ENCODE assay signal across 35 cellular contexts in genomic region chr3:59253523-59253922, GRCh38.
A peak's percentile ranks its signal among the peaks of the same experiment; 100 is the strongest.
DNase-seq lines count a peak whose midpoint lies in the region; ATAC-seq, FAIRE-seq and TF ChIP-seq lines count a peak whose summit lies in the region.
"Had no signal": no experiment of that assay in that cellular context is flagged by ENCODE, and none has a peak within 500 bp of the region (broad histone marks: within the 10 kb centered on the region; RNA-seq: fewer than 3 reads in every experiment).

No MANE protein-coding gene starts in this region.

- H3K27ac Mint-ChIP-seq in nephron, result peak overlapping the region in 2 of 3 experiments; percentile 11 to 45
- H3K27ac Mint-ChIP-seq in stimulated activated naive B cell treated with anti-CD40 and anti-IgM and Interleukin-4, amounts not matched to agents 10 μg/mL and 1 μg/mL and 100 μg/mL, for 72 hours, result peak overlapping the region; percentile 7
- H3K27ac Mint-ChIP-seq: B cell; CD4-positive, alpha-beta memory T cell; CD4-positive, alpha-beta T cell; CD8-positive, alpha-beta memory T cell; CD8-positive, alpha-beta T cell had no signal

- no peak overlapping the region for H3K27ac ChIP-seq in HepG2 (ENCODE audit: extremely low read length, insufficient read depth, low read length)
- H3K27ac ChIP-seq in right lobe of liver, result no peak overlapping the region
- no peak overlapping the region; the same call in 1 of the 2 replicates for H3K27ac ChIP-seq in BLaER1
- H3K27ac ChIP-seq: 22Rv1, A549, C4-2B had no signal

- H3K36me3 ChIP-seq in HepG2 (replicated peaks in 1 of 2; ENCODE audit: control insufficient read depth in 1 of 2, insufficient read depth in 2 of 2, low read length in 2 of 2) (no peaks in the 10 kb centered on the region), right lobe of liver (no peaks in the 10 kb centered on the region), BLaER1 (peaks cover 3% of the 10 kb centered on the region; the same call in 1 of the 2 replicates)
- H3K36me3 ChIP-seq: BE2C had no signal

- H3K9me3 ChIP-seq in HepG2 (ENCODE audit: low read length) (no peaks in the 10 kb centered on the region), right lobe of liver (no peaks in the 10 kb centered on the region), BLaER1 (peaks cover 31% of the 10 kb centered on the region)
- H3K9me3 ChIP-seq: A549, BE2C, Caco-2 had no signal

- H3K4me3 ChIP-seq in HepG2 (replicated peaks in 1 of 3; ENCODE audit: insufficient read depth in 1 of 3, low read depth in 2 of 3, low read length in 3 of 3) (no peak overlapping the region), right lobe of liver (no peak overlapping the region), BLaER1 (no peak overlapping the region), foreskin fibroblast (ENCODE audit: low read depth in 1 of 2, low read length in 2 of 2) (no peak overlapping the region)
- H3K4me3 ChIP-seq: A549; BLaER1 treated with 17β-estradiol and CSF1 and Interleukin-3, amounts not matched to agents 10 nM and 100 nM had no signal

- TF ChIP-seq POLR2A in HepG2 (IDR thresholded peaks at IDR 0.05; ENCODE audit: insufficient read depth in 1 of 2, low read depth in 2 of 2, low read length in 2 of 2), result no peak
- TF ChIP-seq POLR2A in right lobe of liver (IDR thresholded peaks at IDR 0.05), result no peak

- no peak for FAIRE-seq in HepG2 (lab: Jason Lieb, UNC)
- FAIRE-seq: A204.1, A549, D721Med had no signal

- H3K4me1 ChIP-seq in HepG2 (ENCODE audit: insufficient read depth, low read length) (no peaks in the 10 kb centered on the region), right lobe of liver (no peaks in the 10 kb centered on the region), BLaER1 (peaks cover 79% of the 10 kb centered on the region)
- H3K4me1 ChIP-seq: A549, BE2C, Caco-2 had no signal

- POLR2A ChIA-PET in HepG2 (lab: Yijun Ruan, JAX), result no interaction called here

- peaks cover 26% of the 10 kb centered on the region for H3K4me1 Mint-ChIP-seq in nephron
- H3K4me1 Mint-ChIP-seq in stimulated activated naive B cell treated with anti-CD40 and anti-IgM and Interleukin-4, amounts not matched to agents 10 μg/mL and 1 μg/mL and 100 μg/mL, for 72 hours, result no peaks in the 10 kb centered on the region
- H3K4me1 Mint-ChIP-seq: CD4-positive, alpha-beta memory T cell; CD4-positive, CD25-positive, alpha-beta regulatory T cell; CD8-positive, alpha-beta memory T cell had no signal

- H2AFZ ChIP-seq in HepG2 (ENCODE audit: low read length), result no peak overlapping the region

- no peaks in the 10 kb centered on the region for H3K27me3 ChIP-seq in HepG2 (ENCODE audit: control insufficient read depth in 1 of 2, insufficient read depth in 2 of 2, low read length in 2 of 2)
- no peaks in the 10 kb centered on the region for H3K27me3 ChIP-seq in right lobe of liver
- H3K27me3 ChIP-seq in BLaER1, result no peaks in the 10 kb centered on the region
- H3K27me3 ChIP-seq: BE2C; BLaER1 treated with 17β-estradiol and CSF1 and Interleukin-3, amounts not matched to agents 10 nM and 100 nM had no signal

- no peaks in the 10 kb centered on the region for H4K20me1 ChIP-seq in HepG2 (ENCODE audit: insufficient read depth, low read length)
- H4K20me1 ChIP-seq in BLaER1, result no peaks in the 10 kb centered on the region
- H4K20me1 ChIP-seq: BLaER1 treated with 17β-estradiol and CSF1 and Interleukin-3, amounts not matched to agents 10 nM and 100 nM had no signal

- no peaks in the 10 kb centered on the region for H3K27me3 Mint-ChIP-seq in nephron (ENCODE audit: low read depth)
- no peaks in the 10 kb centered on the region for H3K27me3 Mint-ChIP-seq in stimulated activated naive B cell treated with anti-CD40 and anti-IgM and Interleukin-4, amounts not matched to agents 10 μg/mL and 1 μg/mL and 100 μg/mL, for 72 hours
- H3K27me3 Mint-ChIP-seq: B cell; CD4-positive, alpha-beta memory T cell; CD4-positive, alpha-beta T cell; CD4-positive, CD25-positive, alpha-beta regulatory T cell had no signal

- no peak for TF ChIP-seq RAD21 in HepG2 (CRISPR knock-in tag; IDR thresholded peaks at IDR 0.05)

- TF ChIP-seq EP300 in HepG2 (IDR thresholded peaks at IDR 0.05; ENCODE audit: low read depth in 2 of 2, low read length in 2 of 2), result no peak
- no peak for TF ChIP-seq EP300 in HepG2 (CRISPR knock-in tag; IDR thresholded peaks at IDR 0.05; ENCODE audit: borderline replicate concordance)

- H3K79me2 ChIP-seq in HepG2 (ENCODE audit: insufficient read depth, low read length), result no peaks in the 10 kb centered on the region

- TF ChIP-seq CTCF in HepG2 (CRISPR knock-in tag; IDR thresholded peaks at IDR 0.05), result no peak
- TF ChIP-seq CTCF in right lobe of liver (IDR thresholded peaks at IDR 0.05), result no peak
- TF ChIP-seq CTCF in nephron (IDR thresholded peaks at IDR 0.05; ENCODE audit: unreplicated experiment in 3 of 3), result no peak
- no peak for TF ChIP-seq CTCF in foreskin fibroblast (IDR thresholded peaks at IDR 0.05; ENCODE audit: low read depth, low read length)

- no TSS peak for BruUV-seq in HepG2 (replicated peaks; lab: Mats Ljungman, UMichigan)

- no peaks in the 10 kb centered on the region for H3K36me3 Mint-ChIP-seq in nephron (ENCODE audit: low read depth)
- peaks cover 2 to 3% of the 10 kb centered on the region in 2 donors for H3K36me3 Mint-ChIP-seq in stimulated activated naive B cell treated with anti-CD40 and anti-IgM and Interleukin-4, amounts not matched to agents 10 μg/mL and 1 μg/mL and 100 μg/mL, for 72 hours
- H3K36me3 Mint-ChIP-seq: CD14-positive monocyte; CD4-positive, alpha-beta memory T cell; CD4-positive, CD25-positive, alpha-beta regulatory T cell; CD8-positive, alpha-beta memory T cell; CD8-positive, alpha-beta T cell had no signal

- DNase-seq in HepG2 (ENCODE audit: low spot score) (no peak), right lobe of liver (no peak), left ventricle myocardium superior (no peak), GM03348 (ENCODE audit: low spot score) (no peak), foreskin fibroblast (no peak)
- no peak for DNase-seq in stimulated activated naive B cell treated with anti-CD40 and anti-IgM and Interleukin-4, amounts not matched to agents 10 μg/mL and 1 μg/mL and 100 μg/mL, for 72 hours
- DNase-seq: 8988T; ACHN; AML-193; BE2C; Caco-2; Calu3; CD4-positive, alpha-beta memory T cell; CD4-positive, alpha-beta T cell; CD4-positive, CD25-positive, alpha-beta regulatory T cell; CD8-positive, alpha-beta memory T cell; CD8-positive, alpha-beta T cell; COR-L47; DMS 273 treated with DMSO at 0.1 percent for 48 hours; DMS153; DMS53; DMS79; DMS79 treated with DMSO at 0.1 percent for 48 hours; DND-41; EL had no signal

- no peak overlapping the region for H3K9ac ChIP-seq in HepG2 (ENCODE audit: insufficient read depth, low read depth, low read length)
- H3K9ac ChIP-seq in BLaER1, result no peak overlapping the region
- H3K9ac ChIP-seq: BLaER1 treated with 17β-estradiol and CSF1 and Interleukin-3, amounts not matched to agents 10 nM and 100 nM had no signal

- H3K4me2 ChIP-seq in HepG2 (ENCODE audit: low read depth, low read length) (no peak overlapping the region), BLaER1 (peak overlapping the region; percentile 35; the same call in 1 of the 2 replicates)
- H3K4me2 ChIP-seq: A549 had no signal

- no peaks in the 10 kb centered on the region for H3K9me3 Mint-ChIP-seq in nephron
- peaks cover 7 to 15% of the 10 kb centered on the region in 2 donors for H3K9me3 Mint-ChIP-seq in stimulated activated naive B cell treated with anti-CD40 and anti-IgM and Interleukin-4, amounts not matched to agents 10 μg/mL and 1 μg/mL and 100 μg/mL, for 72 hours
- H3K9me3 Mint-ChIP-seq: CD4-positive, alpha-beta T cell; CD8-positive, alpha-beta memory T cell; CD8-positive, alpha-beta T cell had no signal

- ATAC-seq in HepG2, result no peak
- ATAC-seq in right lobe of liver, result no peak
- no peak for ATAC-seq in stimulated activated naive B cell treated with anti-CD40 and anti-IgM and Interleukin-4, amounts not matched to agents 10 μg/mL and 1 μg/mL and 100 μg/mL, for 72 hours (replicated peaks)
- no peak for ATAC-seq in left ventricle myocardium superior
- ATAC-seq: A549; CD8-positive, alpha-beta T cell had no signal

- in situ Hi-C loops in HepG2 (cut with HindIII; ENCODE audit: extremely low pct_ligation_motif_present, low pct_unique_long_range_greater_than_20kb), result no loop called here

- intact Hi-C loops in HepG2 (cut with micrococcal nuclease; ENCODE audit: unreplicated experiment), result no loop called here
- intact Hi-C loops in right lobe of liver (cut with DNase I), result no loop called here
- intact Hi-C loops in left ventricle myocardium superior (cut with micrococcal nuclease), result no loop called here

- no peak overlapping the region for H3K4me3 Mint-ChIP-seq in nephron
- no peak overlapping the region for H3K4me3 Mint-ChIP-seq in stimulated activated naive B cell treated with anti-CD40 and anti-IgM and Interleukin-4, amounts not matched to agents 10 μg/mL and 1 μg/mL and 100 μg/mL, for 72 hours
- H3K4me3 Mint-ChIP-seq: B cell; CD14-positive monocyte; CD4-positive, alpha-beta memory T cell; CD4-positive, alpha-beta T cell; CD8-positive, alpha-beta T cell had no signal

- CTCF ChIA-PET in HepG2 (lab: Yijun Ruan, JAX; ENCODE audit: low intra/inter-chr PET ratio, low total read pairs), result no interaction called here

- WGBS in HepG2 (ENCODE audit: low lambda C conversion rate), result 31% methylated on average over 2 of the region's 2 CpGs
- WGBS in right lobe of liver (ENCODE audit: insufficient coverage, low coverage, low lambda C conversion rate, missing lambda C conversion rate), result 79% methylated on average over 2 of the region's 2 CpGs

TF ChIP-seq in HepG2, 621 proteins besides CTCF, POLR2A, EP300 and RAD21:
- TF ChIP-seq ZMAT5 (CRISPR knock-in tag; IDR thresholded peaks at IDR 0.05; ENCODE audit: borderline replicate concordance, low read depth), result no peak
- TF ChIP-seq PCBP1 (IDR thresholded peaks at IDR 0.05; ENCODE audit: borderline replicate concordance, low read depth, low read length), result 0 out of 2 replicates have a peak, but pooled peaks have one; percentile 70
- TF ChIP-seq HNRNPK (IDR thresholded peaks at IDR 0.05; ENCODE audit: low read depth, low read length, poor library complexity, severe bottlenecking), result peak; percentile 94
